ENCODE assay signal across 8 cellular contexts in genomic region chr6:167056370-167056769, GRCh38. TPM values are rescaled to one million over a fixed set of nuclear protein-coding genes. Genes with fewer than 3 reads are reported as not detected.
DNase-seq lines count a peak whose midpoint lies in the region; ATAC-seq and TF ChIP-seq lines count a peak whose summit lies in the region.

No MANE protein-coding gene starts in this region.

- ATAC-seq in GM19351 (IDR thresholded peaks at IDR 0.05; ENCODE audit: unreplicated experiment) = peak; percentile 100
- peak; percentile 98 for ATAC-seq in HG03378 (IDR thresholded peaks at IDR 0.05; ENCODE audit: unreplicated experiment)
- peak; percentile 78 for ATAC-seq in activated naive CD8-positive, alpha-beta T cell treated with anti-CD3 and anti-CD28 coated beads, Interleukin-2, amount 10 ng/mL, durations not matched to agents 7 days and 5 days (ENCODE audit: low read depth)
- no peak for ATAC-seq in gastroesophageal sphincter

- no peak overlapping the region for H3K4me3 Mint-ChIP-seq in activated naive CD8-positive, alpha-beta T cell treated with anti-CD3 and anti-CD28 coated beads, Interleukin-2, amount 10 ng/mL, durations not matched to agents 7 days and 5 days

- peaks cover 0 to 7% (median 0%) of the 10 kb centered on the region in 11 experiments; a peak in 1 of 22 replicates for H3K9me3 ChIP-seq in BLaER1 treated with 17β-estradiol and CSF1 and Interleukin-3, amounts not matched to agents 10 nM and 100 nM (replicated peaks in 1 of 11)
- H3K9me3 ChIP-seq in PC-9 (ENCODE audit: insufficient read depth, low read depth) (0 out of 2 replicates have a peak, but pooled peaks cover 3% of the 10 kb centered on the region), gastroesophageal sphincter (no peaks in the 10 kb centered on the region)

- BruUV-seq in PC-9 (replicated peaks; lab: Mats Ljungman, UMichigan) = no TSS peak

- H3K4me3 ChIP-seq in BLaER1 treated with 17β-estradiol and CSF1 and Interleukin-3, amounts not matched to agents 10 nM and 100 nM = no peak overlapping the region
- H3K4me3 ChIP-seq in PC-9 (no peak overlapping the region), gastroesophageal sphincter (no peak overlapping the region)

- no peaks in the 10 kb centered on the region for H3F3A ChIP-seq in PC-9 (ENCODE audit: insufficient read depth, low read depth)

- peaks cover 3% of the 10 kb centered on the region for H3K4me1 Mint-ChIP-seq in activated naive CD8-positive, alpha-beta T cell treated with anti-CD3 and anti-CD28 coated beads, Interleukin-2, amount 10 ng/mL, durations not matched to agents 7 days and 5 days

- H3K36me3 ChIP-seq in BLaER1 treated with 17β-estradiol and CSF1 and Interleukin-3, amounts not matched to agents 10 nM and 100 nM = 0 out of 22 replicates have a peak, but pooled peaks cover 0 to 2% (median 0%) of the 10 kb centered on the region in 11 experiments
- H3K36me3 ChIP-seq in PC-9 (ENCODE audit: low read depth) (no peaks in the 10 kb centered on the region), gastroesophageal sphincter (peaks cover 0 to 4% of the 10 kb centered on the region in 2 donors)

- H3K27me3 Mint-ChIP-seq in activated naive CD8-positive, alpha-beta T cell treated with anti-CD3 and anti-CD28 coated beads, Interleukin-2, amount 10 ng/mL, durations not matched to agents 7 days and 5 days = peaks cover 19% of the 10 kb centered on the region

- intact Hi-C loops in PC-9 (cut with micrococcal nuclease; ENCODE audit: unreplicated experiment) = no loop called here

- POLR2A ChIA-PET in activated naive CD8-positive, alpha-beta T cell treated with anti-CD3 and anti-CD28 coated beads, Interleukin-2, amount 10 ng/mL, durations not matched to agents 7 days and 5 days (lab: Charles Lee) = interaction anchor here (1.0 kb wide), 1 partner anchor 38 kb away, joined by 3 read pairs; no protein-coding TSS in a partner anchor
- POLR2A ChIA-PET in PC-9 (lab: Charles Lee; ENCODE audit: unreplicated experiment) = no interaction called here

- CTCF ChIA-PET in PC-9 (lab: Charles Lee) = no interaction called here

- no peak overlapping the region for H3K9ac ChIP-seq in BLaER1 treated with 17β-estradiol and CSF1 and Interleukin-3, amounts not matched to agents 10 nM and 100 nM

- no peak for TF ChIP-seq POLR2A in gastroesophageal sphincter (IDR thresholded peaks at IDR 0.05)

- peak overlapping the region; percentile 2 to 63 (median 48); a peak in 18 of 22 replicates for H3K4me2 ChIP-seq in BLaER1 treated with 17β-estradiol and CSF1 and Interleukin-3, amounts not matched to agents 10 nM and 100 nM
- no peak overlapping the region for H3K4me2 ChIP-seq in PC-9

- H3K27ac ChIP-seq in BLaER1 treated with 17β-estradiol and CSF1 and Interleukin-3, amounts not matched to agents 10 nM and 100 nM = no peak overlapping the region
- no peak overlapping the region for H3K27ac ChIP-seq in PC-9
- no peak overlapping the region for H3K27ac ChIP-seq in gastroesophageal sphincter

- no peak overlapping the region for H3K27ac Mint-ChIP-seq in activated naive CD8-positive, alpha-beta T cell treated with anti-CD3 and anti-CD28 coated beads, Interleukin-2, amount 10 ng/mL, durations not matched to agents 7 days and 5 days

- no peaks in the 10 kb centered on the region for H4K20me1 ChIP-seq in BLaER1 treated with 17β-estradiol and CSF1 and Interleukin-3, amounts not matched to agents 10 nM and 100 nM
- H4K20me1 ChIP-seq in PC-9 (ENCODE audit: insufficient read depth) = no peaks in the 10 kb centered on the region

- H3K36me3 Mint-ChIP-seq in activated naive CD8-positive, alpha-beta T cell treated with anti-CD3 and anti-CD28 coated beads, Interleukin-2, amount 10 ng/mL, durations not matched to agents 7 days and 5 days = peaks cover 3% of the 10 kb centered on the region

- no peaks in the 10 kb centered on the region for H3K79me2 ChIP-seq in PC-9 (ENCODE audit: low read depth)

- WGBS in gastroesophageal sphincter (ENCODE audit: low coverage in 1 of 2), 2 donors = 91 to 94% methylated on average over 1 of the region's 1 CpG

- peaks cover 10 to 37% (median 30%) of the 10 kb centered on the region in 10 experiments; a peak in 19 of 20 replicates for H3K4me1 ChIP-seq in BLaER1 treated with 17β-estradiol and CSF1 and Interleukin-3, amounts not matched to agents 10 nM and 100 nM
- H3K4me1 ChIP-seq in PC-9 (replicated peaks; ENCODE audit: insufficient read depth) (no peaks in the 10 kb centered on the region), gastroesophageal sphincter (no peaks in the 10 kb centered on the region)

- TF ChIP-seq CTCF in PC-9 (conservative IDR thresholded peaks at IDR 0.05) = no peak
- no peak for TF ChIP-seq CTCF in gastroesophageal sphincter (IDR thresholded peaks at IDR 0.05)

- H3K9me2 ChIP-seq in PC-9 (ENCODE audit: insufficient read depth) = 0 out of 2 replicates have a peak, but pooled peaks cover 4% of the 10 kb centered on the region

- H3K9me3 Mint-ChIP-seq in activated naive CD8-positive, alpha-beta T cell treated with anti-CD3 and anti-CD28 coated beads, Interleukin-2, amount 10 ng/mL, durations not matched to agents 7 days and 5 days = peaks cover 4% of the 10 kb centered on the region

- H3K27me3 ChIP-seq in BLaER1 treated with 17β-estradiol and CSF1 and Interleukin-3, amounts not matched to agents 10 nM and 100 nM = no peaks in the 10 kb centered on the region
- H3K27me3 ChIP-seq in PC-9 (ENCODE audit: insufficient read depth, low read depth) (no peaks in the 10 kb centered on the region), gastroesophageal sphincter (no peaks in the 10 kb centered on the region)

- no peak for DNase-seq in activated naive CD8-positive, alpha-beta T cell treated with anti-CD3 and anti-CD28 coated beads, Interleukin-2, amount 10 ng/mL, durations not matched to agents 7 days and 5 days
- no peak for DNase-seq in PC-9
- DNase-seq in iPS-NIHi11 (ENCODE audit: low spot score) = no peak
- no peak for DNase-seq in NCI-H526 (lab: John Stamatoyannopoulos, UW)

- no peak for TF ChIP-seq EP300 in gastroesophageal sphincter (IDR thresholded peaks at IDR 0.05)

- H2AFZ ChIP-seq in PC-9 = no peak overlapping the region

RNA-seq across cellular contexts. Expression of gene CEP43, which starts 57.2 kb away (rescaled TPM):
- 10 to 100 TPM; 23.3 to 26.3 TPM for total RNA-seq in activated naive CD8-positive, alpha-beta T cell treated with anti-CD3 and anti-CD28 coated beads, Interleukin-2, amount 10 ng/mL, durations not matched to agents 7 days and 5 days
- total RNA-seq in PC-9 (2021) (18.1 and 19.7 TPM in 2 replicates), gastroesophageal sphincter (10 to 100 TPM; 10.9 to 17.9 (median 11.7) TPM)
